ENCODE assay signal across 13 cellular contexts in genomic region chr12:76259660-76260389, GRCh38.
DNase-seq lines count a peak whose midpoint lies in the region; ATAC-seq and TF ChIP-seq lines count a peak whose summit lies in the region.
"Had no signal": no experiment of that assay in that cellular context is flagged by ENCODE, and none has a peak within 500 bp of the region (broad histone marks: within the 10 kb centered on the region; RNA-seq: fewer than 3 reads in every experiment).

No MANE protein-coding gene starts in this region.

- H3K27ac Mint-ChIP-seq in CD8-positive, alpha-beta memory T cell: no peak overlapping the region
- H3K27ac Mint-ChIP-seq: naive thymus-derived CD4-positive, alpha-beta T cell had no signal

- no peaks in the 10 kb centered on the region for H4K20me1 ChIP-seq in GM23248 (ENCODE audit: insufficient read depth)

- no peaks in the 10 kb centered on the region for H3K36me3 Mint-ChIP-seq in CD8-positive, alpha-beta memory T cell
- H3K36me3 Mint-ChIP-seq: naive thymus-derived CD4-positive, alpha-beta T cell had no signal

- in situ Hi-C loops in GM23248 (cut with MboI): no loop called here

- H3K27me3 ChIP-seq in GM23248 (replicated peaks; ENCODE audit: insufficient read depth) (no peaks in the 10 kb centered on the region), adipocyte (replicated peaks; ENCODE audit: control insufficient read depth, insufficient read depth, low read length) (no peaks in the 10 kb centered on the region), foreskin keratinocyte (no peaks in the 10 kb centered on the region)
- H3K27me3 ChIP-seq in CD8-positive, alpha-beta memory T cell (ENCODE audit: insufficient read depth, low read length, poor library complexity, severe bottlenecking): no peaks in the 10 kb centered on the region

- no peak for TF ChIP-seq CTCF in foreskin keratinocyte (conservative IDR thresholded peaks at IDR 0.05)

- H3K27me3 Mint-ChIP-seq in CD8-positive, alpha-beta memory T cell: peaks cover 4 to 13% of the 10 kb centered on the region in 2 donors

- no peaks in the 10 kb centered on the region for H3K36me3 ChIP-seq in GM23248 (ENCODE audit: low read depth)
- H3K36me3 ChIP-seq in adipocyte (ENCODE audit: control insufficient read depth, insufficient read depth, low read length, severe bottlenecking): no peaks in the 10 kb centered on the region
- no peaks in the 10 kb centered on the region for H3K36me3 ChIP-seq in CD8-positive, alpha-beta memory T cell (ENCODE audit: insufficient read depth, low read length)

- H3F3A ChIP-seq in GM23248 (ENCODE audit: insufficient read depth): peaks cover 30% of the 10 kb centered on the region

- H2AFZ ChIP-seq in GM23248: peak overlapping the region; percentile 23; the same call in 1 of the 2 replicates

- H3K4me3 Mint-ChIP-seq in CD8-positive, alpha-beta memory T cell: no peak overlapping the region
- H3K4me3 Mint-ChIP-seq: naive thymus-derived CD4-positive, alpha-beta T cell had no signal

- H3K9ac ChIP-seq in GM23248 (peak overlapping the region; percentile 49), adipocyte (ENCODE audit: low read length) (peak overlapping the region; percentile 80)

- peak overlapping the region; percentile 83 for H3K4me2 ChIP-seq in GM23248 (ENCODE audit: unreplicated experiment)

- POLR2A ChIA-PET in CD8-positive, alpha-beta memory T cell (lab: Charles Lee): no interaction called here

- ATAC-seq in foreskin keratinocyte: peak; percentile 81
- ATAC-seq: naive thymus-derived CD4-positive, alpha-beta T cell had no signal

- H3K27ac ChIP-seq in GM23248 (peak overlapping the region; percentile 77), foreskin keratinocyte (peak overlapping the region; percentile 17)
- no peak overlapping the region for H3K27ac ChIP-seq in CD8-positive, alpha-beta memory T cell (ENCODE audit: low read depth, low read length)

- 1 to 3% methylated on average over 4 of the region's 4 CpGs for WGBS in GM23248 (ENCODE audit: low coverage in 1 of 2, low lambda C conversion rate in 2 of 2, missing lambda C conversion rate in 2 of 2), 2 experiments

- CTCF ChIA-PET in CD8-positive, alpha-beta memory T cell (lab: Charles Lee): no interaction called here

- DNase-seq in GM23248 (peak; percentile 91), adipocyte (ENCODE audit: low read depth) (peak; percentile 81), foreskin keratinocyte (peak; percentile 75 to 89), renal cortical epithelial cell (ENCODE audit: low read depth) (peak; percentile 30), DMS153 treated with DMSO at 0.1 percent for 48 hours (lab: John Stamatoyannopoulos, UW; ENCODE audit: unreplicated experiment) (no peak), DMS53 treated with DMSO at 0.1 percent for 48 hours (lab: John Stamatoyannopoulos, UW; ENCODE audit: unreplicated experiment) (no peak)
- DNase-seq in activated T-cell treated with anti-CD3 and anti-CD28 coated beads, Interleukin-2, amount 50 U/mL, for 48 hours: no peak
- no peak for DNase-seq in CD8-positive, alpha-beta memory T cell
- DNase-seq: activated CD8-positive, alpha-beta memory T cell treated with anti-CD3 and anti-CD28 coated beads, Interleukin-2, amount 50 U/mL, for 4 hours; DMS 273 treated with DMSO at 0.1 percent for 48 hours; naive thymus-derived CD4-positive, alpha-beta T cell; NCI-H1417; RPMI8226 had no signal

- peaks cover 28% of the 10 kb centered on the region for H3K79me2 ChIP-seq in GM23248 (ENCODE audit: insufficient read depth)

- H3K4me1 Mint-ChIP-seq in CD8-positive, alpha-beta memory T cell: peaks cover 0 to 4% (median 0%) of the 10 kb centered on the region in 3 donors

- H3K4me1 ChIP-seq in GM23248 (ENCODE audit: insufficient read depth) (peaks cover 36% of the 10 kb centered on the region), adipocyte (ENCODE audit: control insufficient read depth, insufficient read depth, low read length) (peaks cover 56% of the 10 kb centered on the region), foreskin keratinocyte (peaks cover 14% of the 10 kb centered on the region)
- H3K4me1 ChIP-seq in CD8-positive, alpha-beta memory T cell (ENCODE audit: insufficient read depth, low read length): no peaks in the 10 kb centered on the region

- H3K4me3 ChIP-seq in GM23248 (peak overlapping the region; percentile 64), adipocyte (ENCODE audit: low read length) (peak overlapping the region; percentile 73)
- H3K4me3 ChIP-seq in CD8-positive, alpha-beta memory T cell (ENCODE audit: low read length): no peak overlapping the region

- H3K9me3 ChIP-seq in GM23248 (ENCODE audit: low read depth) (no peaks in the 10 kb centered on the region), adipocyte (ENCODE audit: control insufficient read depth, low read length) (peaks cover 7% of the 10 kb centered on the region)
- H3K9me3 ChIP-seq in CD8-positive, alpha-beta memory T cell (ENCODE audit: low read length): no peaks in the 10 kb centered on the region

- peaks cover 0 to 4% (median 0%) of the 10 kb centered on the region in 5 donors for H3K9me3 Mint-ChIP-seq in CD8-positive, alpha-beta memory T cell

- no peaks in the 10 kb centered on the region for H3K9me2 ChIP-seq in GM23248 (ENCODE audit: insufficient read depth)

Comparison
In these comparisons a context has a peak if more than half of its experiments do, and no peak if none do; other contexts are left out.
1. DNase-seq: peak in GM23248 (single experiment), adipocyte (single experiment), foreskin keratinocyte (2 of 2) and renal cortical epithelial cell (single experiment); none in DMS153 treated with DMSO at 0.1 percent for 48 hours (single experiment), DMS53 treated with DMSO at 0.1 percent for 48 hours (single experiment), activated T-cell treated with anti-CD3 and anti-CD28 coated beads, Interleukin-2, amount 50 U/mL, for 48 hours (0 of 2) and CD8-positive, alpha-beta memory T cell (0 of 5).